In the genomic region with DNA sequence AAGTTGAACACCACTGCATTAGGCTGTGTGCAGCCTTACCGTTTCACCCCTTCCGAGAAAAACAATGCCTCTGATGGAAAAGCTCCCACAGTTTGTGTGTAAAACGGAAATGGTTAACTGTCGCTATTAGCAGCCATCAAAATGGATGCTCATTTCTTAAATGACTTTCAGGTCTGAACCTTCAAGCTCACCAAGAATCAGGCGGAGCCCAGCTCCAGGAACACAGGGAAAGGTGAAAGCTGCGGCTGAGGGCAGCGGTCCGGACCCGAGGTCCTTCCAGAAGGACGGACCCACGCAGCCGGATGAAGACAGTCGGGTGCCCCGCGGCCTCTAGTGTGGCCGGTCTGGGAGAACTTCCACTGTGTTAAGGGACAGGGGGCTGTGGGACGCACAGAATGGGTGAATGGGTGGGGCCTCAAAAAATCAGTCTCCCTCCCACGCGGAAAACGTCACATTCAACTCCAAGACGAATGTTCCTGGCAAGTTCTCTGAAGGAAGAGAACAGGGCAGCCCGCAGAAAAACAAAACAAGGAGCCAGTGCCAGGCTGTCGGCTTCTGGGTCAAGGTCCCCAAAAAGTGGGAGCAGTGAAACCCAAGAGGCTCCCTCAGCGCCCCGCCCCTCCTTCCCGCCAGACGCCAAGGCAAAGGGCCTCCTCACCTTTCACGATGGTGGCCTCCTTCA, we compare ENCODE assay signal across 9 cellular contexts. TPM values are rescaled to one million over a fixed set of nuclear protein-coding genes. Genes with fewer than 3 reads are reported as not detected.
DNase-seq lines count a peak whose midpoint lies in the region; ATAC-seq and TF ChIP-seq lines count a peak whose summit lies in the region.
"Had no signal": no experiment of that assay in that cellular context is flagged by ENCODE, and none has a peak within 500 bp of the region (broad histone marks: within the 10 kb centered on the region; RNA-seq: fewer than 3 reads in every experiment).

No MANE protein-coding gene starts in this region.

- H3K4me1 ChIP-seq in right atrium auricular region (peaks cover 0 to 75% of the 10 kb centered on the region in 2 donors), gastrocnemius medialis (peaks cover 44 to 48% of the 10 kb centered on the region in 2 donors)

- CTCF ChIA-PET in T-cell (lab: Charles Lee) = no interaction called here

- peaks cover 72% of the 10 kb centered on the region for H3K36me3 ChIP-seq in right atrium auricular region
- peaks cover 0 to 15% of the 10 kb centered on the region in 2 donors for H3K36me3 ChIP-seq in gastrocnemius medialis

- H3K27me3 ChIP-seq in right atrium auricular region = no peaks in the 10 kb centered on the region
- no peaks in the 10 kb centered on the region for H3K27me3 ChIP-seq in gastrocnemius medialis

- H3K27me3 Mint-ChIP-seq in T-cell = no peaks in the 10 kb centered on the region

- no peaks in the 10 kb centered on the region for H3K9me3 Mint-ChIP-seq in T-cell

- intact Hi-C loops in gastrocnemius medialis (cut with DNase I; ENCODE audit: low total_unique reads) = loop anchor here (2.0 to 10.0 kb wide), 2 partner anchors 65 to 1567 kb away; partner anchors contain the start of genes ABHD13 and LIG4

- H3K9me3 ChIP-seq in right atrium auricular region (no peaks in the 10 kb centered on the region), gastrocnemius medialis (no peaks in the 10 kb centered on the region)

- TF ChIP-seq CTCF in right atrium auricular region (IDR thresholded peaks at IDR 0.05) = no peak
- no peak for TF ChIP-seq CTCF in gastrocnemius medialis (IDR thresholded peaks at IDR 0.05 in 4 of 5, conservative IDR thresholded peaks at IDR 0.05 in 1 of 5)

- H3K4me1 Mint-ChIP-seq in T-cell = peaks cover 51 to 52% (median 52%) of the 10 kb centered on the region in 3 donors

- TF ChIP-seq POLR2A in gastrocnemius medialis (IDR thresholded peaks at IDR 0.05) = no peak

- H3K27ac ChIP-seq in right atrium auricular region (peak overlapping the region; percentile 60 to 77), gastrocnemius medialis (peak overlapping the region in 3 of 4 donors; percentile 24 to 58 (median 53))

- ATAC-seq in T-cell (replicated peaks in 1 of 4) (no peak), gastrocnemius medialis (no peak), GM18517 (IDR thresholded peaks at IDR 0.05; ENCODE audit: unreplicated experiment) (no peak), HG03520 (IDR thresholded peaks at IDR 0.05; ENCODE audit: unreplicated experiment) (no peak)

- peak overlapping the region in 1 of 2 donors; percentile 34 for H3K27ac Mint-ChIP-seq in T-cell

- POLR2A ChIA-PET in T-cell (lab: Charles Lee) = no interaction called here

- peaks cover 7% of the 10 kb centered on the region for H3K36me3 Mint-ChIP-seq in T-cell

- in situ Hi-C loops in gastrocnemius medialis (cut with MboI; ENCODE audit: low sequenced_read_pairs in 4 of 4) = loop anchor here (25.0 kb wide), 4 partner anchors 331 to 1569 kb away; partner anchors contain the start of genes ABHD13 (in 1 of the 4) and LIG4 (in 1 of the 4)

- DNase-seq in GM03348 (ENCODE audit: low spot score) (peak; percentile 41), T-cell (no peak), right atrium auricular region (ENCODE audit: low spot score) (no peak), gastrocnemius medialis (no peak), NCI-H2107 treated with DMSO at 0.1 percent for 48 hours (lab: John Stamatoyannopoulos, UW; ENCODE audit: unreplicated experiment) (no peak)
- DNase-seq in activated naive CD4-positive, alpha-beta T cell (lab: John Stamatoyannopoulos, UW) = no peak
- DNase-seq: activated naive CD4-positive, alpha-beta T cell treated with Interleukin-2 at 50 U/mL for 16 hours had no signal

- H3K4me3 ChIP-seq in right atrium auricular region = peak overlapping the region; percentile 45 to 62
- peak overlapping the region; percentile 48 to 63 (median 53) for H3K4me3 ChIP-seq in gastrocnemius medialis

- H3K4me3 Mint-ChIP-seq in T-cell = peak overlapping the region; percentile 49 to 55 (median 53)

RNA-seq across cellular contexts. Expression of gene IRS2, which starts 4.9 kb away (rescaled TPM):
- total RNA-seq in T-cell (10 to 100 TPM; 22.1 to 95.7 (median 25.7) TPM), right atrium auricular region (10 to 100 TPM; 21.2 to 57.6 TPM), gastrocnemius medialis (10 to 100 TPM; 23.8 to 65.6 (median 28.7) TPM)
